ENCODE assay signal across 11 cellular contexts in genomic region chr1:247409869-247410544, GRCh38. TPM values are rescaled to one million over a fixed set of nuclear protein-coding genes. Genes with fewer than 3 reads are reported as not detected.
A peak's percentile ranks its signal among the peaks of the same experiment; 100 is the strongest.
DNase-seq lines count a peak whose midpoint lies in the region; ATAC-seq and TF ChIP-seq lines count a peak whose summit lies in the region.
"Had no signal": no experiment of that assay in that cellular context is flagged by ENCODE, and none has a peak within 500 bp of the region (broad histone marks: within the 10 kb centered on the region; RNA-seq: fewer than 3 reads in every experiment).

No MANE protein-coding gene starts in this region.

- CTCF ChIA-PET in MCF 10A (lab: Yijun Ruan, JAX): interaction anchor here (0.7 to 8.1 kb wide), 2 partner anchors 11 to 20 kb away, joined by 3 to 58 read pairs; no protein-coding TSS in a partner anchor

- intact Hi-C loops in left cardiac atrium (cut with DNase I) (no loop called here), MCF 10A (cut with micrococcal nuclease) (no loop called here)

- POLR2A ChIA-PET in MCF 10A (lab: Yijun Ruan, JAX): interaction anchor here (0.7 kb wide), 1 partner anchor 67 kb away, joined by 3 read pairs; no protein-coding TSS in a partner anchor

- peaks cover 1% of the 10 kb centered on the region for H3K27me3 ChIP-seq in CD4-positive, CD25-positive, alpha-beta regulatory T cell (ENCODE audit: control insufficient read depth, insufficient read depth, low read length)

- peak in 2 of 3 donors; percentile 19 to 74 for DNase-seq in CD4-positive, CD25-positive, alpha-beta regulatory T cell
- DNase-seq in activated T-helper 9 cell treated with anti-CD3 and anti-CD28 coated beads, Interleukin-2, amount 50 U/mL, for 16 hours (ENCODE audit: low read depth): peak; percentile 19
- DNase-seq in HK-2 (ENCODE audit: unreplicated experiment) (no peak), left cardiac atrium (no peak), Ammon's horn (ENCODE audit: low spot score) (no peak), MCF 10A (ENCODE audit: unreplicated experiment) (no peak)

- H3K4me1 ChIP-seq in CD4-positive, CD25-positive, alpha-beta regulatory T cell (ENCODE audit: control insufficient read depth, insufficient read depth, low read length, poor library complexity, severe bottlenecking): peaks cover 19% of the 10 kb centered on the region

- H3K4me3 Mint-ChIP-seq in CD4-positive, CD25-positive, alpha-beta regulatory T cell: peak overlapping the region in 3 of 4 donors; percentile 5 to 84 (median 82)
- no peak overlapping the region for H3K4me3 Mint-ChIP-seq in MCF 10A (ENCODE audit: unreplicated experiment)

- H3K4me3 ChIP-seq in CD4-positive, CD25-positive, alpha-beta regulatory T cell (ENCODE audit: low read depth, low read length): peak overlapping the region; percentile 82
- H3K4me3 ChIP-seq: skin epidermis had no signal

- H3K27ac ChIP-seq in CD4-positive, CD25-positive, alpha-beta regulatory T cell (ENCODE audit: insufficient read depth, low read length, poor library complexity, severe bottlenecking): no peak overlapping the region

- H3K27ac Mint-ChIP-seq in CD4-positive, CD25-positive, alpha-beta regulatory T cell: peak overlapping the region; percentile 83 to 89 (median 87)
- H3K27ac Mint-ChIP-seq in MCF 10A (ENCODE audit: low read depth, unreplicated experiment): no peak overlapping the region

- no peaks in the 10 kb centered on the region for H3K36me3 Mint-ChIP-seq in CD4-positive, CD25-positive, alpha-beta regulatory T cell
- no peaks in the 10 kb centered on the region for H3K36me3 Mint-ChIP-seq in MCF 10A (ENCODE audit: insufficient read depth, unreplicated experiment)

- no peak for TF ChIP-seq CTCF in MCF 10A (IDR thresholded peaks at IDR 0.05; ENCODE audit: unreplicated experiment)

- H3K27me3 Mint-ChIP-seq in CD4-positive, CD25-positive, alpha-beta regulatory T cell: no peaks in the 10 kb centered on the region
- no peaks in the 10 kb centered on the region for H3K27me3 Mint-ChIP-seq in MCF 10A (ENCODE audit: insufficient read depth, unreplicated experiment)

- H3K9me3 Mint-ChIP-seq in CD4-positive, CD25-positive, alpha-beta regulatory T cell: peaks cover 0 to under 1% (median 0%) of the 10 kb centered on the region in 7 donors
- no peaks in the 10 kb centered on the region for H3K9me3 Mint-ChIP-seq in MCF 10A (ENCODE audit: unreplicated experiment)

- no peaks in the 10 kb centered on the region for H3K9me3 ChIP-seq in CD4-positive, CD25-positive, alpha-beta regulatory T cell (ENCODE audit: control insufficient read depth in 2 of 2, low read length in 2 of 2)

- peak; percentile 60 to 65 for ATAC-seq in CD4-positive, CD25-positive, alpha-beta regulatory T cell (ENCODE audit: low read depth in 2 of 2)
- ATAC-seq in GM21360 (IDR thresholded peaks at IDR 0.05; ENCODE audit: unreplicated experiment) (peak; percentile 81), HG03439 (IDR thresholded peaks at IDR 0.05; ENCODE audit: unreplicated experiment) (peak; percentile 88), left cardiac atrium (no peak)

- peaks cover 11 to 37% (median 21%) of the 10 kb centered on the region in 4 donors for H3K4me1 Mint-ChIP-seq in CD4-positive, CD25-positive, alpha-beta regulatory T cell
- peaks cover 11% of the 10 kb centered on the region for H3K4me1 Mint-ChIP-seq in MCF 10A (ENCODE audit: insufficient read depth, unreplicated experiment)

- no TSS peak for BruUV-seq in MCF 10A (replicated peaks; lab: Mats Ljungman, UMichigan)

- no peaks in the 10 kb centered on the region for H3K36me3 ChIP-seq in CD4-positive, CD25-positive, alpha-beta regulatory T cell (ENCODE audit: control insufficient read depth, insufficient read depth, low read length)

RNA-seq across cellular contexts. Expression of gene NLRP3, which starts 6.0 kb away (rescaled TPM):
- 2.0 TPM for total RNA-seq in CD4-positive, CD25-positive, alpha-beta regulatory T cell
- under 1 TPM in 2 of 4 donors, not detected in 2; 0.10 to 0.34 TPM for polyA plus RNA-seq in CD4-positive, CD25-positive, alpha-beta regulatory T cell
- total RNA-seq in left cardiac atrium (1 to 10 TPM in 1 of 2 donors, under 1 TPM in 1; 0.71 to 2.0 TPM), MCF 10A (2022) (0.16 and 0.42 TPM in 2 replicates)

RNA-seq across cellular contexts. Expression of gene OR2B11, which starts 47.9 kb away (rescaled TPM):
- not detected for total RNA-seq in CD4-positive, CD25-positive, alpha-beta regulatory T cell
- polyA plus RNA-seq in CD4-positive, CD25-positive, alpha-beta regulatory T cell: not detected
- total RNA-seq in left cardiac atrium (not detected), MCF 10A (2022) (not detected in 2 replicates)
- total RNA-seq: RPMI7951 had no signal
- polyA plus RNA-seq: esophagus had no signal

Comparison
In these comparisons a context has a peak if more than half of its experiments do, and no peak if none do; other contexts are left out.
1. ATAC-seq: peak in CD4-positive, CD25-positive, alpha-beta regulatory T cell (2 of 2), GM21360 (single experiment) and HG03439 (single experiment); none in left cardiac atrium (0 of 2).
2. DNase-seq: peak in CD4-positive, CD25-positive, alpha-beta regulatory T cell (2 of 3) and activated T-helper 9 cell treated with anti-CD3 and anti-CD28 coated beads, Interleukin-2, amount 50 U/mL, for 16 hours (single experiment); none in HK-2 (single experiment), left cardiac atrium (single experiment), Ammon's horn (single experiment) and MCF 10A (single experiment).